ENCODE assay signal across 2 cellular contexts in the genomic region with DNA sequence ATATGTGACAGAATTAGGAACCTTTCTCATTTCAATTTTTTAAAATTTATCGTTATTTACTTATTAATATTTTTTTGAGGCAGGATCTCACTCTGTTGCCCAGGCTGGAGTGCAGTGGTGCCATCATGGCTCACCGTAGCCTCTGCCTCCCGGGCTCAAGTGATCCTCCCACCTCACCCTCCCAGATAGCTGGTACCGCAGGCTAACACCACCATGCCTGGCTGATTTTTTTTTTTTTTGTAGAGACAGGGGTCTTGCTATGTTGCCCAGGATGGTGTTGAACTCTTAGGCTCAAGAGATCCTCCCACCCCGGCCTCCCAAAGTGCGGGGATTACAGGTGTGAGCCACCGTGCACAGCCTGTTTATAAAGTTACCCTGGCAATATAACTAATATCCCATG.
A peak's percentile ranks its signal among the peaks of the same experiment; 100 is the strongest.
TF ChIP-seq lines count a peak whose summit lies in the region.

No MANE protein-coding gene starts in this region.

TF ChIP-seq in K562, 482 proteins besides CTCF, POLR2A, EP300 and RAD21:
- TF ChIP-seq ZNF121 (CRISPR knock-in tag; conservative IDR thresholded peaks at IDR 0.05): peak; percentile 81
- no peak for TF ChIP-seq CXXC5 (CRISPR knock-in tag; IDR thresholded peaks at IDR 0.05)

TF ChIP-seq in HepG2, 621 proteins besides CTCF, POLR2A, EP300 and RAD21:
- TF ChIP-seq, protein P1, sequence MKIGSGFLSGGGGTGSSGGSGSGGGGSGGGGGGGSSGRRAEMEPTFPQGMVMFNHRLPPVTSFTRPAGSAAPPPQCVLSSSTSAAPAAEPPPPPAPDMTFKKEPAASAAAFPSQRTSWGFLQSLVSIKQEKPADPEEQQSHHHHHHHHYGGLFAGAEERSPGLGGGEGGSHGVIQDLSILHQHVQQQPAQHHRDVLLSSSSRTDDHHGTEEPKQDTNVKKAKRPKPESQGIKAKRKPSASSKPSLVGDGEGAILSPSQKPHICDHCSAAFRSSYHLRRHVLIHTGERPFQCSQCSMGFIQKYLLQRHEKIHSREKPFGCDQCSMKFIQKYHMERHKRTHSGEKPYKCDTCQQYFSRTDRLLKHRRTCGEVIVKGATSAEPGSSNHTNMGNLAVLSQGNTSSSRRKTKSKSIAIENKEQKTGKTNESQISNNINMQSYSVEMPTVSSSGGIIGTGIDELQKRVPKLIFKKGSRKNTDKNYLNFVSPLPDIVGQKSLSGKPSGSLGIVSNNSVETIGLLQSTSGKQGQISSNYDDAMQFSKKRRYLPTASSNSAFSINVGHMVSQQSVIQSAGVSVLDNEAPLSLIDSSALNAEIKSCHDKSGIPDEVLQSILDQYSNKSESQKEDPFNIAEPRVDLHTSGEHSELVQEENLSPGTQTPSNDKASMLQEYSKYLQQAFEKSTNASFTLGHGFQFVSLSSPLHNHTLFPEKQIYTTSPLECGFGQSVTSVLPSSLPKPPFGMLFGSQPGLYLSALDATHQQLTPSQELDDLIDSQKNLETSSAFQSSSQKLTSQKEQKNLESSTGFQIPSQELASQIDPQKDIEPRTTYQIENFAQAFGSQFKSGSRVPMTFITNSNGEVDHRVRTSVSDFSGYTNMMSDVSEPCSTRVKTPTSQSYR (CRISPR knock-in tag; IDR thresholded peaks at IDR 0.05; ENCODE audit: borderline replicate concordance): no peak
- TF ChIP-seq ZNF121 (CRISPR knock-in tag; IDR thresholded peaks at IDR 0.05) (peak; percentile 82), IRX3 (CRISPR knock-in tag; IDR thresholded peaks at IDR 0.05; ENCODE audit: borderline replicate concordance, low read depth) (no peak), HDAC2 (CRISPR knock-in tag; IDR thresholded peaks at IDR 0.05) (no peak), ZNF569 (CRISPR knock-in tag; IDR thresholded peaks at IDR 0.05; ENCODE audit: borderline replicate concordance) (no peak)
- TF ChIP-seq, protein P2, sequence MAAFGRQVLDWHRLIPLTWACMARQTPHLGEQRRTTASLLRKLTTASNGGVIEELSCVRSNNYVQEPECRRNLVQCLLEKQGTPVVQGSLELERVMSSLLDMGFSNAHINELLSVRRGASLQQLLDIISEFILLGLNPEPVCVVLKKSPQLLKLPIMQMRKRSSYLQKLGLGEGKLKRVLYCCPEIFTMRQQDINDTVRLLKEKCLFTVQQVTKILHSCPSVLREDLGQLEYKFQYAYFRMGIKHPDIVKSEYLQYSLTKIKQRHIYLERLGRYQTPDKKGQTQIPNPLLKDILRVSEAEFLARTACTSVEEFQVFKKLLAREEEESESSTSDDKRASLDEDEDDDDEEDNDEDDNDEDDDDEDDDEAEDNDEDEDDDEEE (CRISPR knock-in tag; IDR thresholded peaks at IDR 0.05): no peak
- TF ChIP-seq, protein P3, sequence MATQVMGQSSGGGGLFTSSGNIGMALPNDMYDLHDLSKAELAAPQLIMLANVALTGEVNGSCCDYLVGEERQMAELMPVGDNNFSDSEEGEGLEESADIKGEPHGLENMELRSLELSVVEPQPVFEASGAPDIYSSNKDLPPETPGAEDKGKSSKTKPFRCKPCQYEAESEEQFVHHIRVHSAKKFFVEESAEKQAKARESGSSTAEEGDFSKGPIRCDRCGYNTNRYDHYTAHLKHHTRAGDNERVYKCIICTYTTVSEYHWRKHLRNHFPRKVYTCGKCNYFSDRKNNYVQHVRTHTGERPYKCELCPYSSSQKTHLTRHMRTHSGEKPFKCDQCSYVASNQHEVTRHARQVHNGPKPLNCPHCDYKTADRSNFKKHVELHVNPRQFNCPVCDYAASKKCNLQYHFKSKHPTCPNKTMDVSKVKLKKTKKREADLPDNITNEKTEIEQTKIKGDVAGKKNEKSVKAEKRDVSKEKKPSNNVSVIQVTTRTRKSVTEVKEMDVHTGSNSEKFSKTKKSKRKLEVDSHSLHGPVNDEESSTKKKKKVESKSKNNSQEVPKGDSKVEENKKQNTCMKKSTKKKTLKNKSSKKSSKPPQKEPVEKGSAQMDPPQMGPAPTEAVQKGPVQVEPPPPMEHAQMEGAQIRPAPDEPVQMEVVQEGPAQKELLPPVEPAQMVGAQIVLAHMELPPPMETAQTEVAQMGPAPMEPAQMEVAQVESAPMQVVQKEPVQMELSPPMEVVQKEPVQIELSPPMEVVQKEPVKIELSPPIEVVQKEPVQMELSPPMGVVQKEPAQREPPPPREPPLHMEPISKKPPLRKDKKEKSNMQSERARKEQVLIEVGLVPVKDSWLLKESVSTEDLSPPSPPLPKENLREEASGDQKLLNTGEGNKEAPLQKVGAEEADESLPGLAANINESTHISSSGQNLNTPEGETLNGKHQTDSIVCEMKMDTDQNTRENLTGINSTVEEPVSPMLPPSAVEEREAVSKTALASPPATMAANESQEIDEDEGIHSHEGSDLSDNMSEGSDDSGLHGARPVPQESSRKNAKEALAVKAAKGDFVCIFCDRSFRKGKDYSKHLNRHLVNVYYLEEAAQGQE (IDR thresholded peaks at IDR 0.05; ENCODE audit: borderline replicate concordance in 1 of 2, low read depth in 1 of 2, low read length in 2 of 2): no peak
TF ChIP-seq in HepG2: peak in this region for 1.
